In genomic region chr6:24306038-24306437, GRCh38 we compare ENCODE assay signal across 31 cellular contexts. TPM values are rescaled to one million over a fixed set of nuclear protein-coding genes. Genes with fewer than 3 reads are reported as not detected.
"Had no signal": no experiment of that assay in that cellular context is flagged by ENCODE, and none has a peak within 500 bp of the region (broad histone marks: within the 10 kb centered on the region; RNA-seq: fewer than 3 reads in every experiment).

No MANE protein-coding gene starts in this region.

- H3K4me2 ChIP-seq: neural progenitor cell, smooth muscle cell had no signal

- H3K9me3 ChIP-seq: pancreas, prostate gland, suprapubic skin, testis, tibial artery, transverse colon, upper lobe of right lung, vagina had no signal

- FAIRE-seq: pancreas had no signal

- H3K27me3 ChIP-seq: neural progenitor cell, pancreas, spleen, suprapubic skin, testis, tibial artery, transverse colon, upper lobe of right lung, vagina had no signal

- H3K36me3 Mint-ChIP-seq: natural killer cell treated with Interleukin-12 subunit alpha and Interleukin-12 subunit beta and Interleukin-15 and Interleukin-18, amount 100 ng/mL, for 72 hours; neural progenitor cell; stimulated activated memory B cell treated with anti-CD40 and anti-IgM and Interleukin-4, amounts not matched to agents 10 μg/mL and 1 μg/mL and 100 μg/mL, for 72 hours; type B pancreatic cell had no signal

- H3K27ac Mint-ChIP-seq: naive B cell; naive thymus-derived CD8-positive, alpha-beta T cell; natural killer cell treated with Interleukin-12 subunit alpha and Interleukin-12 subunit beta and Interleukin-15 and Interleukin-18, amount 100 ng/mL, for 72 hours; neural progenitor cell; stimulated activated memory B cell treated with anti-CD40 and anti-IgM and Interleukin-4, amounts not matched to agents 10 μg/mL and 1 μg/mL and 100 μg/mL, for 72 hours; stimulated activated naive CD8-positive, alpha-beta T cell treated with anti-CD3 and anti-CD28 coated beads, Interleukin-15, amount 100 ng/mL, for 72 hours; type B pancreatic cell had no signal

- H3K4me1 ChIP-seq: pancreas, prostate gland, spleen, suprapubic skin, testis, tibial artery, transverse colon, upper lobe of right lung, vagina had no signal

- H3K4me1 Mint-ChIP-seq: naive B cell; naive thymus-derived CD8-positive, alpha-beta T cell; stimulated activated memory B cell treated with anti-CD40 and anti-IgM and Interleukin-4, amounts not matched to agents 10 μg/mL and 1 μg/mL and 100 μg/mL, for 72 hours; stimulated activated naive CD8-positive, alpha-beta T cell treated with anti-CD3 and anti-CD28 coated beads, Interleukin-15, amount 100 ng/mL, for 72 hours had no signal

- H3K27me3 Mint-ChIP-seq: type B pancreatic cell had no signal

- H3K9ac ChIP-seq: neural progenitor cell had no signal

- H3K4me3 Mint-ChIP-seq: naive B cell; naive thymus-derived CD8-positive, alpha-beta T cell; natural killer cell treated with Interleukin-12 subunit alpha and Interleukin-12 subunit beta and Interleukin-15 and Interleukin-18, amount 100 ng/mL, for 72 hours; neural progenitor cell; stimulated activated memory B cell treated with anti-CD40 and anti-IgM and Interleukin-4, amounts not matched to agents 10 μg/mL and 1 μg/mL and 100 μg/mL, for 72 hours; stimulated activated naive CD8-positive, alpha-beta T cell treated with anti-CD3 and anti-CD28 coated beads, Interleukin-15, amount 100 ng/mL, for 72 hours; type B pancreatic cell had no signal

- DNase-seq: naive B cell; naive thymus-derived CD8-positive, alpha-beta T cell; occipital lobe; pancreas; right cardiac atrium; spleen; stimulated activated CD4-positive, alpha-beta T cell treated with anti-CD3 and anti-CD28 coated beads, Interleukin-12 subunit alpha, Interleukin-12 subunit beta, amount 100 ng/mL, for 4 hours; stimulated activated CD4-positive, alpha-beta T cell treated with anti-CD3 and anti-CD28 coated beads, Interleukin-1b, Interleukin-23, amount 100 ng/mL, for 48 hours; stimulated activated CD4-positive, alpha-beta T cell treated with anti-CD3 and anti-CD28 coated beads, Interleukin-4, amount 100 ng/mL, for 1 hour; stimulated activated CD4-positive, alpha-beta T cell treated with anti-CD3 and anti-CD28 coated beads, Interleukin-4, amount 100 ng/mL, for 4 hours; stimulated activated CD8-positive, alpha-beta memory T cell treated with anti-CD3 and anti-CD28 coated beads, Interleukin-4, amount 100 ng/mL, for 48 hours; stimulated activated naive CD4-positive, alpha-beta T cell; stimulated activated naive CD8-positive, alpha-beta T cell treated with anti-CD3 and anti-CD28 coated beads, Interleukin-15, amount 100 ng/mL, for 72 hours; stimulated activated naive CD8-positive, alpha-beta T cell treated with anti-CD3 and anti-CD28 coated beads, Interleukin-15, Interleukin-2, amounts not matched to agents 100 U/mL and 50 U/mL, for 24 hours; substantia nigra; testis; tibial artery; transverse colon; upper lobe of right lung had no signal

- H3K36me3 ChIP-seq: neural progenitor cell, pancreas, prostate gland, spleen, suprapubic skin, tibial artery, transverse colon, upper lobe of right lung, vagina had no signal

- H3K27ac ChIP-seq: neural progenitor cell, pancreas, prostate gland, skin epidermis, spleen, suprapubic skin, testis, tibial artery, transverse colon, upper lobe of right lung, vagina had no signal

- H2AFZ ChIP-seq: neural progenitor cell had no signal

- H3K4me3 ChIP-seq: neural progenitor cell, pancreas, prostate gland, skin epidermis, smooth muscle cell, spleen, suprapubic skin, testis, tibial artery, transverse colon, upper lobe of right lung, vagina had no signal

- ATAC-seq: naive thymus-derived CD8-positive, alpha-beta T cell; natural killer cell treated with Interleukin-12 subunit alpha and Interleukin-12 subunit beta and Interleukin-15 and Interleukin-18, amount 100 ng/mL, for 72 hours; pancreas; right cardiac atrium; sciatic nerve; stimulated activated memory B cell treated with anti-CD40 and anti-IgM and Interleukin-4, amounts not matched to agents 10 μg/mL and 1 μg/mL and 100 μg/mL, for 72 hours; stimulated activated naive CD8-positive, alpha-beta T cell treated with anti-CD3 and anti-CD28 coated beads, Interleukin-15, amount 100 ng/mL, for 72 hours; stimulated activated naive CD8-positive, alpha-beta T cell treated with anti-CD3 and anti-CD28 coated beads, Interleukin-15, Interleukin-2, amounts not matched to agents 100 U/mL and 50 U/mL, for 24 hours; upper lobe of right lung had no signal

RNA-seq across cellular contexts. Expression of gene DCDC2, which starts 51.8 kb away (rescaled TPM):
- total RNA-seq: naive thymus-derived CD8-positive, alpha-beta T cell; natural killer cell treated with Interleukin-12 subunit alpha and Interleukin-12 subunit beta and Interleukin-15 and Interleukin-18, amount 100 ng/mL, for 72 hours; posterior vena cava; pulmonary artery endothelial cell; right cardiac atrium; sciatic nerve; smooth muscle cell; spleen; vagina had no signal
- polyA plus RNA-seq: naive thymus-derived CD8-positive, alpha-beta T cell; right cardiac atrium; smooth muscle cell had no signal
